10 cellular contexts compared by ENCODE assay signal in genomic region chr19:17089238-17089637, GRCh38. TPM values are rescaled to one million over a fixed set of nuclear protein-coding genes. Genes with fewer than 3 reads are reported as not detected.
A peak's percentile ranks its signal among the peaks of the same experiment; 100 is the strongest.
DNase-seq lines count a peak whose midpoint lies in the region; ATAC-seq and TF ChIP-seq lines count a peak whose summit lies in the region.
"Had no signal": no experiment of that assay in that cellular context is flagged by ENCODE, and none has a peak within 500 bp of the region (broad histone marks: within the 10 kb centered on the region; RNA-seq: fewer than 3 reads in every experiment).

No MANE protein-coding gene starts in this region.

- no peak overlapping the region for H2AFZ ChIP-seq in neural progenitor cell (replicated peaks)

- no peak overlapping the region for H3K9ac ChIP-seq in neural progenitor cell

- H4K20me1 ChIP-seq in neural progenitor cell (ENCODE audit: low read depth): peaks cover 17% of the 10 kb centered on the region

- H3K4me1 ChIP-seq in muscle layer of duodenum (ENCODE audit: control insufficient read depth in 1 of 2, insufficient read depth in 2 of 2, low read length in 2 of 2) (peaks cover 9 to 44% of the 10 kb centered on the region in 2 donors), neural progenitor cell (no peaks in the 10 kb centered on the region)

- H3K4me3 ChIP-seq in muscle layer of duodenum (ENCODE audit: low read depth in 1 of 2, low read length in 2 of 2): peak overlapping the region in 1 of 2 donors; percentile 28
- no peak overlapping the region for H3K4me3 ChIP-seq in neural progenitor cell

- H3K4me1 Mint-ChIP-seq in activated naive CD8-positive, alpha-beta T cell treated with anti-CD3 and anti-CD28 coated beads for 36 hours: peaks cover 32% of the 10 kb centered on the region
- H3K4me1 Mint-ChIP-seq in activated naive CD8-positive, alpha-beta T cell treated with anti-CD3 and anti-CD28 coated beads, Interleukin-2, amount 50 U/mL, for 24 hours: peaks cover 40% of the 10 kb centered on the region
- peaks cover 3% of the 10 kb centered on the region for H3K4me1 Mint-ChIP-seq in neural progenitor cell

- H3K4me3 Mint-ChIP-seq in activated naive CD8-positive, alpha-beta T cell treated with anti-CD3 and anti-CD28 coated beads for 36 hours: no peak overlapping the region
- H3K4me3 Mint-ChIP-seq in activated naive CD8-positive, alpha-beta T cell treated with anti-CD3 and anti-CD28 coated beads, Interleukin-2, amount 50 U/mL, for 24 hours: no peak overlapping the region
- H3K4me3 Mint-ChIP-seq in neural progenitor cell: no peak overlapping the region

- H3K9me3 ChIP-seq in muscle layer of duodenum (ENCODE audit: control insufficient read depth in 1 of 2, low read length in 2 of 2) (no peaks in the 10 kb centered on the region), neural progenitor cell (ENCODE audit: low read depth) (no peaks in the 10 kb centered on the region)

- no peak for DNase-seq in activated naive CD8-positive, alpha-beta T cell treated with anti-CD3 and anti-CD28 coated beads for 36 hours
- DNase-seq in activated naive CD8-positive, alpha-beta T cell treated with anti-CD3 and anti-CD28 coated beads, Interleukin-2, amount 50 U/mL, for 24 hours: no peak
- no peak for DNase-seq in neural progenitor cell (ENCODE audit: low spot score)
- no peak for DNase-seq in NCI-H2196 treated with DMSO at 0.1 percent for 48 hours (lab: John Stamatoyannopoulos, UW; ENCODE audit: unreplicated experiment)
- no peak for DNase-seq in activated naive CD4-positive, alpha-beta T cell treated with anti-CD3 and anti-CD28 coated beads, Interleukin-2, amount 50 U/mL, for 72 hours (ENCODE audit: low spot score in 2 of 2)
- DNase-seq: activated CD4-positive, CD25-positive, alpha-beta regulatory T cell; occipital lobe had no signal

- ATAC-seq in activated naive CD8-positive, alpha-beta T cell treated with anti-CD3 and anti-CD28 coated beads, Interleukin-2, amount 50 U/mL, for 24 hours: no peak
- no peak for ATAC-seq in GM21529 (IDR thresholded peaks at IDR 0.05; ENCODE audit: unreplicated experiment)
- no peak for ATAC-seq in activated naive CD4-positive, alpha-beta T cell treated with anti-CD3 and anti-CD28 coated beads, Interleukin-2, amount 50 U/mL, for 72 hours

- peaks cover 22% of the 10 kb centered on the region for H3K79me2 ChIP-seq in neural progenitor cell (ENCODE audit: low read depth)

- no peak for TF ChIP-seq CTCF in neural progenitor cell (IDR thresholded peaks at IDR 0.05)

- H3K27ac Mint-ChIP-seq in activated naive CD8-positive, alpha-beta T cell treated with anti-CD3 and anti-CD28 coated beads for 36 hours: peak overlapping the region; percentile 34
- no peak overlapping the region for H3K27ac Mint-ChIP-seq in activated naive CD8-positive, alpha-beta T cell treated with anti-CD3 and anti-CD28 coated beads, Interleukin-2, amount 50 U/mL, for 24 hours
- H3K27ac Mint-ChIP-seq in neural progenitor cell: no peak overlapping the region
- H3K27ac Mint-ChIP-seq in activated naive CD4-positive, alpha-beta T cell treated with anti-CD3 and anti-CD28 coated beads, Interleukin-2, amount 50 U/mL, for 72 hours: peak overlapping the region in 1 of 2 donors; percentile 82

- H3K36me3 ChIP-seq in muscle layer of duodenum (ENCODE audit: control insufficient read depth in 1 of 2, insufficient read depth in 2 of 2, low read length in 2 of 2) (no peaks in the 10 kb centered on the region), neural progenitor cell (no peaks in the 10 kb centered on the region)

- peaks cover 13% of the 10 kb centered on the region for H3K36me3 Mint-ChIP-seq in activated naive CD8-positive, alpha-beta T cell treated with anti-CD3 and anti-CD28 coated beads for 36 hours
- H3K36me3 Mint-ChIP-seq in activated naive CD8-positive, alpha-beta T cell treated with anti-CD3 and anti-CD28 coated beads, Interleukin-2, amount 50 U/mL, for 24 hours (ENCODE audit: low read depth): peaks cover 6% of the 10 kb centered on the region
- H3K36me3 Mint-ChIP-seq in neural progenitor cell: peaks cover 17% of the 10 kb centered on the region
- H3K36me3 Mint-ChIP-seq in activated naive CD4-positive, alpha-beta T cell treated with anti-CD3 and anti-CD28 coated beads, Interleukin-2, amount 50 U/mL, for 72 hours: no peaks in the 10 kb centered on the region

- H3K9me3 Mint-ChIP-seq in activated naive CD8-positive, alpha-beta T cell treated with anti-CD3 and anti-CD28 coated beads for 36 hours: peaks cover 2% of the 10 kb centered on the region
- no peaks in the 10 kb centered on the region for H3K9me3 Mint-ChIP-seq in activated naive CD8-positive, alpha-beta T cell treated with anti-CD3 and anti-CD28 coated beads, Interleukin-2, amount 50 U/mL, for 24 hours
- no peaks in the 10 kb centered on the region for H3K9me3 Mint-ChIP-seq in neural progenitor cell
- H3K9me3 Mint-ChIP-seq in activated naive CD4-positive, alpha-beta T cell treated with anti-CD3 and anti-CD28 coated beads, Interleukin-2, amount 50 U/mL, for 72 hours: no peaks in the 10 kb centered on the region

- H3K27me3 ChIP-seq in muscle layer of duodenum (ENCODE audit: low read depth, low read length): no peaks in the 10 kb centered on the region
- H3K27me3 ChIP-seq in neural progenitor cell: no peaks in the 10 kb centered on the region

- no peak overlapping the region for H3K4me2 ChIP-seq in neural progenitor cell

- H3K27ac ChIP-seq in cingulate gyrus (ENCODE audit: low read depth, low read length): peak overlapping the region; percentile 32
- H3K27ac ChIP-seq in muscle layer of duodenum (ENCODE audit: low read length): peak overlapping the region; percentile 83
- no peak overlapping the region for H3K27ac ChIP-seq in neural progenitor cell

- no peaks in the 10 kb centered on the region for H3F3A ChIP-seq in neural progenitor cell (ENCODE audit: low read depth)

- no peaks in the 10 kb centered on the region for H3K27me3 Mint-ChIP-seq in activated naive CD8-positive, alpha-beta T cell treated with anti-CD3 and anti-CD28 coated beads for 36 hours
- no peaks in the 10 kb centered on the region for H3K27me3 Mint-ChIP-seq in activated naive CD8-positive, alpha-beta T cell treated with anti-CD3 and anti-CD28 coated beads, Interleukin-2, amount 50 U/mL, for 24 hours
- peaks cover 4% of the 10 kb centered on the region for H3K27me3 Mint-ChIP-seq in neural progenitor cell (ENCODE audit: insufficient read depth, low read depth)

RNA-seq across cellular contexts. Expression of gene MYO9B, which starts 13.7 kb away (rescaled TPM):
- total RNA-seq in activated naive CD8-positive, alpha-beta T cell treated with anti-CD3 and anti-CD28 coated beads for 36 hours: 10 to 100 TPM; 84.3 to 86.9 TPM
- total RNA-seq in neural progenitor cell (ENCODE audit: low replicate concordance): 38.5 and 42.2 TPM in 2 replicates
- total RNA-seq in activated naive CD4-positive, alpha-beta T cell treated with anti-CD3 and anti-CD28 coated beads, Interleukin-2, amount 50 U/mL, for 72 hours: 100 to 1,000 TPM; 112 to 142 TPM

RNA-seq across cellular contexts. Expression of gene HAUS8, which starts 14.0 kb away (rescaled TPM):
- total RNA-seq in activated naive CD8-positive, alpha-beta T cell treated with anti-CD3 and anti-CD28 coated beads for 36 hours: 10 to 100 TPM; 43.1 to 46.0 TPM
- 15.6 and 16.3 TPM in 2 replicates for total RNA-seq in neural progenitor cell (ENCODE audit: low replicate concordance)
- 10 to 100 TPM; 31.6 to 57.1 TPM for total RNA-seq in activated naive CD4-positive, alpha-beta T cell treated with anti-CD3 and anti-CD28 coated beads, Interleukin-2, amount 50 U/mL, for 72 hours
